ENCODE assay signal across 9 cellular contexts in genomic region chr6:139308284-139308916, GRCh38. TPM values are rescaled to one million over a fixed set of nuclear protein-coding genes. Genes with fewer than 3 reads are reported as not detected.
DNase-seq lines count a peak whose midpoint lies in the region; ATAC-seq and TF ChIP-seq lines count a peak whose summit lies in the region.
"Had no signal": no experiment of that assay in that cellular context is flagged by ENCODE, and none has a peak within 500 bp of the region (broad histone marks: within the 10 kb centered on the region; RNA-seq: fewer than 3 reads in every experiment).

No MANE protein-coding gene starts in this region.

- H3K4me3 ChIP-seq in astrocyte of the spinal cord (ENCODE audit: low read depth, low read length) (no peak overlapping the region), upper lobe of right lung (no peak overlapping the region), prostate gland (no peak overlapping the region)

- H3K4me1 ChIP-seq in upper lobe of right lung (no peaks in the 10 kb centered on the region), prostate gland (replicated peaks) (no peaks in the 10 kb centered on the region)

- no peaks in the 10 kb centered on the region for H3K9me3 ChIP-seq in upper lobe of right lung
- no peaks in the 10 kb centered on the region for H3K9me3 ChIP-seq in prostate gland

- peak; percentile 52 for ATAC-seq in Right ventricle myocardium superior (ENCODE audit: poor library complexity)
- ATAC-seq in HG03159 (IDR thresholded peaks at IDR 0.05; ENCODE audit: unreplicated experiment), result peak; percentile 81
- peak; percentile 59 for ATAC-seq in upper lobe of right lung

- H3K27me3 Mint-ChIP-seq in endothelial cell (ENCODE audit: unreplicated experiment), result peaks cover 2% of the 10 kb centered on the region
- H3K27me3 Mint-ChIP-seq: naive B cell had no signal

- peaks cover 2% of the 10 kb centered on the region for H3K4me1 Mint-ChIP-seq in endothelial cell (ENCODE audit: unreplicated experiment)

- TF ChIP-seq CTCF in astrocyte of the spinal cord (IDR thresholded peaks at IDR 0.05; ENCODE audit: low read depth, low read length) (no peak), upper lobe of right lung (IDR thresholded peaks at IDR 0.05) (no peak), endothelial cell (IDR thresholded peaks at IDR 0.05; ENCODE audit: unreplicated experiment) (no peak), prostate gland (IDR thresholded peaks at IDR 0.05) (no peak)

- no peak overlapping the region for H3K4me3 Mint-ChIP-seq in endothelial cell (ENCODE audit: unreplicated experiment)
- H3K4me3 Mint-ChIP-seq: naive B cell had no signal

- DNase-seq in Right ventricle myocardium superior (no peak), cardiac septum (ENCODE audit: low spot score) (no peak), astrocyte of the spinal cord (ENCODE audit: low read depth, low spot score) (peak; percentile 48), upper lobe of right lung (no peak), endothelial cell (ENCODE audit: low spot score) (no peak), prostate gland (ENCODE audit: low spot score) (no peak), SKM-1 treated with dmso at 0.1 percent for 144 hours (lab: John Stamatoyannopoulos, UW; ENCODE audit: unreplicated experiment) (no peak)
- DNase-seq: naive B cell had no signal

- H3K27me3 ChIP-seq in upper lobe of right lung, result no peaks in the 10 kb centered on the region
- H3K27me3 ChIP-seq in prostate gland (replicated peaks; ENCODE audit: insufficient read depth), result no peaks in the 10 kb centered on the region

- intact Hi-C loops in Right ventricle myocardium superior (cut with DNase I), result no loop called here
- intact Hi-C loops in cardiac septum (cut with DNase I), result no loop called here
- intact Hi-C loops in upper lobe of right lung (cut with DNase I), result no loop called here
- intact Hi-C loops in prostate gland (cut with DNase I), result no loop called here

- H3K9me3 Mint-ChIP-seq in endothelial cell (ENCODE audit: unreplicated experiment), result no peaks in the 10 kb centered on the region
- H3K9me3 Mint-ChIP-seq: naive B cell had no signal

- H3K27ac Mint-ChIP-seq in endothelial cell (ENCODE audit: unreplicated experiment), result no peak overlapping the region

- H3K27ac ChIP-seq in upper lobe of right lung (no peak overlapping the region), prostate gland (no peak overlapping the region)

- TF ChIP-seq POLR2A in prostate gland (IDR thresholded peaks at IDR 0.05), result no peak

- no peaks in the 10 kb centered on the region for H3K36me3 Mint-ChIP-seq in endothelial cell (ENCODE audit: low read depth, unreplicated experiment)
- H3K36me3 Mint-ChIP-seq: naive B cell had no signal

- in situ Hi-C loops in astrocyte of the spinal cord (cut with HindIII; ENCODE audit: low sequenced_read_pairs), result no loop called here

- no peaks in the 10 kb centered on the region for H3K36me3 ChIP-seq in upper lobe of right lung
- no peaks in the 10 kb centered on the region for H3K36me3 ChIP-seq in prostate gland

- WGBS in prostate gland, result 56% methylated on average over 5 of the region's 5 CpGs

RNA-seq across cellular contexts. Expression of gene TXLNB, which starts 16.6 kb away (rescaled TPM):
- total RNA-seq in Right ventricle myocardium superior (125 TPM), cardiac septum (135 TPM), upper lobe of right lung (1.3 TPM), endothelial cell (ENCODE audit: unreplicated experiment) (0.41 TPM), prostate gland (1 to 10 TPM in 1 of 2 donors, under 1 TPM in 1; 0.32 to 1.2 TPM)

Comparison
In these comparisons a context has a peak if more than half of its experiments do, and no peak if none do; other contexts are left out.
1. RNA of gene TXLNB, which starts 16.6 kb away (total RNA-seq): 135 TPM in cardiac septum (single experiment) and 125 TPM in Right ventricle myocardium superior (single experiment); 1.3 TPM in upper lobe of right lung (single experiment), 0.32 to 1.2 TPM in prostate gland and 0.41 TPM in endothelial cell (single experiment); every median in the first group is over 10 times any median in the second.
2. Peak in every context shown above with its lines, with median percentiles within 50 percentile points of each other: ATAC-seq.